Comparison of ENCODE assay signal across 1 cellular context in the genomic region with DNA sequence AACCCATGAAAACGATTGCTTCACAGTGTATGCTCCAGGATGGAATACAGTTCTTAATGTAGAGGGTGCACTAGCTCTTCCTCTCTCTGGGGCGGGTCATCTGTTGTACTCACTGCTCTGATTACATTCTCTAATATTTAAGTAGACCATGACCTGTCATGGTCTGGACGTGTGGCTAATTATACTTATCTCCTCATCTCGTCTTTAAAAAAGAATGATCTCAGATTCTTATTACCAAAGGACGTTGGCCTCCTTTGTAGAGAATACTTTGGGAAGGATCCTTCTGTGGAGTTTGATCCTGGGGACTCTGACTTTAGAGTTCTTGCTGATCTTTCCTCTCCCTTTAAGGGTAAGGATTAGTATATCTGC.
TF ChIP-seq lines count a peak whose summit lies in the region.

No MANE protein-coding gene starts in this region.

TF ChIP-seq in neural cell, 6 proteins besides CTCF, POLR2A, EP300 and RAD21:
- TF ChIP-seq EZH2 (IDR thresholded peaks at IDR 0.05; ENCODE audit: borderline replicate concordance, insufficient read depth, low read length, poor library complexity, severe bottlenecking) (no peak), MXI1 (conservative IDR thresholded peaks at IDR 0.05; ENCODE audit: poor library complexity, severe bottlenecking) (no peak), TAF1 (IDR thresholded peaks at IDR 0.05; ENCODE audit: low read depth) (no peak), SMC3 (conservative IDR thresholded peaks at IDR 0.05; ENCODE audit: poor library complexity) (no peak), POLR2AphosphoS5 (IDR thresholded peaks at IDR 0.05) (no peak)
- TF ChIP-seq, protein P1, sequence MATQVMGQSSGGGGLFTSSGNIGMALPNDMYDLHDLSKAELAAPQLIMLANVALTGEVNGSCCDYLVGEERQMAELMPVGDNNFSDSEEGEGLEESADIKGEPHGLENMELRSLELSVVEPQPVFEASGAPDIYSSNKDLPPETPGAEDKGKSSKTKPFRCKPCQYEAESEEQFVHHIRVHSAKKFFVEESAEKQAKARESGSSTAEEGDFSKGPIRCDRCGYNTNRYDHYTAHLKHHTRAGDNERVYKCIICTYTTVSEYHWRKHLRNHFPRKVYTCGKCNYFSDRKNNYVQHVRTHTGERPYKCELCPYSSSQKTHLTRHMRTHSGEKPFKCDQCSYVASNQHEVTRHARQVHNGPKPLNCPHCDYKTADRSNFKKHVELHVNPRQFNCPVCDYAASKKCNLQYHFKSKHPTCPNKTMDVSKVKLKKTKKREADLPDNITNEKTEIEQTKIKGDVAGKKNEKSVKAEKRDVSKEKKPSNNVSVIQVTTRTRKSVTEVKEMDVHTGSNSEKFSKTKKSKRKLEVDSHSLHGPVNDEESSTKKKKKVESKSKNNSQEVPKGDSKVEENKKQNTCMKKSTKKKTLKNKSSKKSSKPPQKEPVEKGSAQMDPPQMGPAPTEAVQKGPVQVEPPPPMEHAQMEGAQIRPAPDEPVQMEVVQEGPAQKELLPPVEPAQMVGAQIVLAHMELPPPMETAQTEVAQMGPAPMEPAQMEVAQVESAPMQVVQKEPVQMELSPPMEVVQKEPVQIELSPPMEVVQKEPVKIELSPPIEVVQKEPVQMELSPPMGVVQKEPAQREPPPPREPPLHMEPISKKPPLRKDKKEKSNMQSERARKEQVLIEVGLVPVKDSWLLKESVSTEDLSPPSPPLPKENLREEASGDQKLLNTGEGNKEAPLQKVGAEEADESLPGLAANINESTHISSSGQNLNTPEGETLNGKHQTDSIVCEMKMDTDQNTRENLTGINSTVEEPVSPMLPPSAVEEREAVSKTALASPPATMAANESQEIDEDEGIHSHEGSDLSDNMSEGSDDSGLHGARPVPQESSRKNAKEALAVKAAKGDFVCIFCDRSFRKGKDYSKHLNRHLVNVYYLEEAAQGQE (IDR thresholded peaks at IDR 0.05; ENCODE audit: borderline replicate concordance) = no peak
